Comparison of ENCODE assay signal across 8 cellular contexts in genomic region chr14:75428230-75429104, GRCh38. TPM values are rescaled to one million over a fixed set of nuclear protein-coding genes. Genes with fewer than 3 reads are reported as not detected.
DNase-seq lines count a peak whose midpoint lies in the region; ATAC-seq and TF ChIP-seq lines count a peak whose summit lies in the region.

No MANE protein-coding gene starts in this region.

- CTCF ChIA-PET in activated CD8-positive, alpha-beta T cell treated with anti-CD3 and anti-CD28 coated beads, Interleukin-2, amount 10 ng/mL, durations not matched to agents 7 days and 5 days (lab: Charles Lee): interaction anchor here (0.8 kb wide), 1 partner anchor 120 kb away, joined by 3 read pairs; no protein-coding TSS in a partner anchor

- peaks cover 18% of the 10 kb centered on the region for H3K27me3 ChIP-seq in neural cell (ENCODE audit: insufficient read depth, low read depth, low read length)

- H2AFZ ChIP-seq in neural cell (ENCODE audit: low read depth, low read length): no peak overlapping the region

- no peak for TF ChIP-seq RAD21 in neural cell (conservative IDR thresholded peaks at IDR 0.05)

- H3K9ac ChIP-seq in neural cell (ENCODE audit: low read length): peak overlapping the region; percentile 71

- H3K9me3 Mint-ChIP-seq in activated CD8-positive, alpha-beta T cell treated with anti-CD3 and anti-CD28 coated beads, Interleukin-2, amount 10 ng/mL, durations not matched to agents 7 days and 5 days (ENCODE audit: insufficient read depth): no peaks in the 10 kb centered on the region

- POLR2A ChIA-PET in activated CD8-positive, alpha-beta T cell treated with anti-CD3 and anti-CD28 coated beads, Interleukin-2, amount 10 ng/mL, durations not matched to agents 7 days and 5 days (lab: Charles Lee): no interaction called here

- H3K4me3 ChIP-seq in fibroblast of pulmonary artery (replicated peaks; ENCODE audit: low read depth, low read length) (peak overlapping the region; percentile 75), neural cell (ENCODE audit: low read length) (peak overlapping the region; percentile 73)

- no peaks in the 10 kb centered on the region for H3K79me2 ChIP-seq in neural cell (replicated peaks; ENCODE audit: insufficient read depth, low read length)

- H3K27ac Mint-ChIP-seq in activated CD8-positive, alpha-beta T cell treated with anti-CD3 and anti-CD28 coated beads, Interleukin-2, amount 10 ng/mL, durations not matched to agents 7 days and 5 days: no peak overlapping the region

- H4K20me1 ChIP-seq in neural cell (ENCODE audit: insufficient read depth): no peaks in the 10 kb centered on the region

- peak; percentile 14 for ATAC-seq in HG03432 (IDR thresholded peaks at IDR 0.05; ENCODE audit: unreplicated experiment)
- no peak for ATAC-seq in activated CD8-positive, alpha-beta T cell treated with anti-CD3 and anti-CD28 coated beads, Interleukin-2, amount 10 ng/mL, durations not matched to agents 7 days and 5 days
- ATAC-seq in HG02973 (IDR thresholded peaks at IDR 0.05; ENCODE audit: unreplicated experiment): no peak

- no peaks in the 10 kb centered on the region for H3F3A ChIP-seq in neural cell (ENCODE audit: insufficient read depth, low read length, poor library complexity, severe bottlenecking)

- H3K4me1 Mint-ChIP-seq in activated CD8-positive, alpha-beta T cell treated with anti-CD3 and anti-CD28 coated beads, Interleukin-2, amount 10 ng/mL, durations not matched to agents 7 days and 5 days (ENCODE audit: low read depth): peaks cover 17% of the 10 kb centered on the region

- TF ChIP-seq CTCF in fibroblast of pulmonary artery (IDR thresholded peaks at IDR 0.05; ENCODE audit: low read length, missing control alignments) (no peak), neural cell (IDR thresholded peaks at IDR 0.05; ENCODE audit: poor library complexity, severe bottlenecking) (no peak)

- H3K36me3 ChIP-seq in neural cell (ENCODE audit: insufficient read depth, low read length): no peaks in the 10 kb centered on the region

- peaks cover 5% of the 10 kb centered on the region for H3K36me3 Mint-ChIP-seq in activated CD8-positive, alpha-beta T cell treated with anti-CD3 and anti-CD28 coated beads, Interleukin-2, amount 10 ng/mL, durations not matched to agents 7 days and 5 days (ENCODE audit: low read depth)

- peaks cover 4% of the 10 kb centered on the region for H3K9me3 ChIP-seq in neural cell (ENCODE audit: low read length)

- TF ChIP-seq EP300 in neural cell (conservative IDR thresholded peaks at IDR 0.05; ENCODE audit: poor library complexity, severe bottlenecking): no peak

- no peaks in the 10 kb centered on the region for H3K9me2 ChIP-seq in neural cell (ENCODE audit: insufficient read depth, low read length)

- peak overlapping the region; percentile 67 for H3K4me3 Mint-ChIP-seq in activated CD8-positive, alpha-beta T cell treated with anti-CD3 and anti-CD28 coated beads, Interleukin-2, amount 10 ng/mL, durations not matched to agents 7 days and 5 days

- DNase-seq in activated CD8-positive, alpha-beta memory T cell treated with anti-CD3 and anti-CD28 coated beads for 24 hours: peak; percentile 63
- DNase-seq in activated CD8-positive, alpha-beta memory T cell treated with anti-CD3 and anti-CD28 coated beads, Interleukin-2, amount 50 U/mL, for 4 hours: no peak
- no peak for DNase-seq in activated CD8-positive, alpha-beta T cell treated with anti-CD3 and anti-CD28 coated beads, Interleukin-2, amount 10 ng/mL, durations not matched to agents 7 days and 5 days
- DNase-seq in fibroblast of pulmonary artery (ENCODE audit: low read depth) (peak; percentile 29), ecto neural progenitor cell (ENCODE audit: low spot score) (no peak)

- no peak overlapping the region for H3K27ac ChIP-seq in neural cell (ENCODE audit: low read length)

- peak overlapping the region; percentile 48 for H3K4me2 ChIP-seq in neural cell (ENCODE audit: low read length)

- peaks cover 36% of the 10 kb centered on the region for H3K27me3 Mint-ChIP-seq in activated CD8-positive, alpha-beta T cell treated with anti-CD3 and anti-CD28 coated beads, Interleukin-2, amount 10 ng/mL, durations not matched to agents 7 days and 5 days (ENCODE audit: low read depth)

TF ChIP-seq in neural cell, 6 proteins besides CTCF, POLR2A, EP300 and RAD21:
- TF ChIP-seq SMC3 (conservative IDR thresholded peaks at IDR 0.05; ENCODE audit: poor library complexity): no peak
- no peak for TF ChIP-seq MXI1 (conservative IDR thresholded peaks at IDR 0.05; ENCODE audit: poor library complexity, severe bottlenecking)
- TF ChIP-seq EZH2 (IDR thresholded peaks at IDR 0.05; ENCODE audit: borderline replicate concordance, insufficient read depth, low read length, poor library complexity, severe bottlenecking): no peak
- no peak for TF ChIP-seq TAF1 (IDR thresholded peaks at IDR 0.05; ENCODE audit: low read depth)
- TF ChIP-seq POLR2AphosphoS5 (IDR thresholded peaks at IDR 0.05): no peak
- TF ChIP-seq REST (IDR thresholded peaks at IDR 0.05; ENCODE audit: borderline replicate concordance): no peak

RNA-seq across cellular contexts. Expression of gene JDP2, which starts 0.6 kb away (rescaled TPM):
- total RNA-seq in activated CD8-positive, alpha-beta T cell treated with anti-CD3 and anti-CD28 coated beads, Interleukin-2, amount 10 ng/mL, durations not matched to agents 7 days and 5 days: 1 to 10 TPM in 1 of 2 experiments, under 1 TPM in 1; 0.71 to 1.4 TPM
- polyA plus RNA-seq in neural cell: 17.9 and 20.3 TPM in 2 replicates
- 13.9 and 14.6 TPM in 2 replicates for polyA minus RNA-seq in neural cell

Comparison
In these comparisons a context has a peak if more than half of its experiments do, and no peak if none do; other contexts are left out.
1. DNase-seq: peak in activated CD8-positive, alpha-beta memory T cell treated with anti-CD3 and anti-CD28 coated beads for 24 hours (single experiment) and fibroblast of pulmonary artery (single experiment); none in activated CD8-positive, alpha-beta memory T cell treated with anti-CD3 and anti-CD28 coated beads, Interleukin-2, amount 50 U/mL, for 4 hours (single experiment), activated CD8-positive, alpha-beta T cell treated with anti-CD3 and anti-CD28 coated beads, Interleukin-2, amount 10 ng/mL, durations not matched to agents 7 days and 5 days (single experiment) and ecto neural progenitor cell (single experiment).